In genomic region chr12:121810833-121811433, GRCh38 we compare ENCODE assay signal across 2 cellular contexts.
TF ChIP-seq lines count a peak whose summit lies in the region.

No MANE protein-coding gene starts in this region.

TF ChIP-seq in A549, 52 proteins besides CTCF, POLR2A, EP300 and RAD21:
- TF ChIP-seq ESRRA (IDR thresholded peaks at IDR 0.05; ENCODE audit: borderline replicate concordance, low read length) (no peak), CEBPB (IDR thresholded peaks at IDR 0.05) (peak in 1 of 2 experiments; percentile 60; a peak in 2 of 4 replicates)

TF ChIP-seq in GM12878, 131 proteins besides CTCF, POLR2A, EP300 and RAD21:
- TF ChIP-seq POLR2AphosphoS2 (IDR thresholded peaks at IDR 0.05; ENCODE audit: low read depth, low read length) = 0 out of 2 replicates have a peak, but pooled peaks have one; percentile 10
- no peak for TF ChIP-seq CHD4 (IDR thresholded peaks at IDR 0.05)
